In genomic region chr3:10274601-10275000, GRCh38 we compare ENCODE assay signal across 21 cellular contexts. TPM values are rescaled to one million over a fixed set of nuclear protein-coding genes. Genes with fewer than 3 reads are reported as not detected.
DNase-seq lines count a peak whose midpoint lies in the region; ATAC-seq and TF ChIP-seq lines count a peak whose summit lies in the region.
"Had no signal": no experiment of that assay in that cellular context is flagged by ENCODE, and none has a peak within 500 bp of the region (broad histone marks: within the 10 kb centered on the region; RNA-seq: fewer than 3 reads in every experiment).

No MANE protein-coding gene starts in this region.

- no peaks in the 10 kb centered on the region for H3K9me3 ChIP-seq in BLaER1 treated with 17β-estradiol and CSF1 and Interleukin-3, amounts not matched to agents 10 nM and 100 nM (replicated peaks in 1 of 11)
- no peaks in the 10 kb centered on the region for H3K9me3 ChIP-seq in CD8-positive, alpha-beta T cell (ENCODE audit: low read length)
- H3K9me3 ChIP-seq in body of pancreas, result no peaks in the 10 kb centered on the region
- no peaks in the 10 kb centered on the region for H3K9me3 ChIP-seq in trophoblast cell (ENCODE audit: insufficient read depth, low read depth, low read length)
- no peaks in the 10 kb centered on the region for H3K9me3 ChIP-seq in GM23248 (ENCODE audit: low read depth)
- H3K9me3 ChIP-seq: transverse colon had no signal

- CTCF ChIA-PET in CD8-positive, alpha-beta T cell (lab: Charles Lee), result interaction anchor here (0.9 to 1.0 kb wide), 4 partner anchors 9 to 84 kb away, joined by 3 to 4 read pairs (median 3); no protein-coding TSS in a partner anchor

- TF ChIP-seq POLR2A in body of pancreas (IDR thresholded peaks at IDR 0.05), result no peak

- H3K79me1 ChIP-seq in trophoblast cell (ENCODE audit: low read length), result no peaks in the 10 kb centered on the region

- peaks cover 79% of the 10 kb centered on the region for H3K36me3 Mint-ChIP-seq in CD8-positive, alpha-beta T cell

- peak overlapping the region; percentile 26 for H3K4me3 Mint-ChIP-seq in CD8-positive, alpha-beta T cell
- H3K4me3 Mint-ChIP-seq: brain had no signal

- H2BK120ac ChIP-seq in trophoblast cell (ENCODE audit: insufficient read depth, low read length, poor library complexity), result no peak overlapping the region

- H3K4me1 Mint-ChIP-seq in CD8-positive, alpha-beta T cell (ENCODE audit: low read depth), result peaks cover 48% of the 10 kb centered on the region

- TF ChIP-seq CTCF in CD8-positive, alpha-beta T cell (IDR thresholded peaks at IDR 0.05), result no peak
- no peak for TF ChIP-seq CTCF in body of pancreas (IDR thresholded peaks at IDR 0.05)

- WGBS in body of pancreas, 2 donors, result 26 to 35% methylated on average over 1 of the region's 1 CpG
- no CpG with 5 or more reads among the region's 1 CpG for WGBS in trophoblast cell (ENCODE audit: extremely low coverage, insufficient coverage, insufficient read length)
- 86 to 92% methylated on average over 1 of the region's 1 CpG for WGBS in GM23248 (ENCODE audit: low coverage in 1 of 2, low lambda C conversion rate in 2 of 2, missing lambda C conversion rate in 2 of 2), 2 experiments

- peaks cover 38 to 49% (median 43%) of the 10 kb centered on the region in 10 experiments for H3K4me1 ChIP-seq in BLaER1 treated with 17β-estradiol and CSF1 and Interleukin-3, amounts not matched to agents 10 nM and 100 nM
- H3K4me1 ChIP-seq in CD8-positive, alpha-beta T cell (ENCODE audit: insufficient read depth, low read length), result peaks cover 21% of the 10 kb centered on the region
- peaks cover 31% of the 10 kb centered on the region for H3K4me1 ChIP-seq in body of pancreas
- H3K4me1 ChIP-seq in trophoblast cell (ENCODE audit: control insufficient read depth in 1 of 2, insufficient read depth in 2 of 2, low read length in 2 of 2), result no peaks in the 10 kb centered on the region
- H3K4me1 ChIP-seq in GM23248 (ENCODE audit: insufficient read depth), result no peaks in the 10 kb centered on the region

- no peak overlapping the region for H3K14ac ChIP-seq in trophoblast cell (ENCODE audit: low read length)

- peak overlapping the region; percentile 58 to 85 (median 75); a peak in 19 of 22 replicates for H3K4me2 ChIP-seq in BLaER1 treated with 17β-estradiol and CSF1 and Interleukin-3, amounts not matched to agents 10 nM and 100 nM
- H3K4me2 ChIP-seq in trophoblast cell (ENCODE audit: low read length), result no peak overlapping the region
- H3K4me2 ChIP-seq in GM23248 (ENCODE audit: unreplicated experiment), result no peak overlapping the region

- H3K4ac ChIP-seq in trophoblast cell (ENCODE audit: low read depth, low read length), result no peak overlapping the region

- no peak overlapping the region; a peak in 1 of 22 replicates for H3K27ac ChIP-seq in BLaER1 treated with 17β-estradiol and CSF1 and Interleukin-3, amounts not matched to agents 10 nM and 100 nM
- H3K27ac ChIP-seq in CD8-positive, alpha-beta T cell (ENCODE audit: low read depth, low read length), result no peak overlapping the region
- peak overlapping the region; percentile 19 to 73 (median 64) for H3K27ac ChIP-seq in body of pancreas
- no peak overlapping the region for H3K27ac ChIP-seq in trophoblast cell (ENCODE audit: low read depth, low read length)
- no peak overlapping the region for H3K27ac ChIP-seq in GM23248
- H3K27ac ChIP-seq: coronary artery, transverse colon had no signal

- H3K79me2 ChIP-seq in trophoblast cell (ENCODE audit: control insufficient read depth, insufficient read depth, low read length, poor library complexity), result no peaks in the 10 kb centered on the region
- H3K79me2 ChIP-seq in GM23248 (ENCODE audit: insufficient read depth), result peaks cover 85% of the 10 kb centered on the region

- no peaks in the 10 kb centered on the region for H3F3A ChIP-seq in GM23248 (ENCODE audit: insufficient read depth)

- intact Hi-C loops in CD8-positive, alpha-beta T cell (cut with DNase I, micrococcal nuclease), result no loop called here
- intact Hi-C loops in body of pancreas (cut with DNase I), result no loop called here

- H3K27me3 ChIP-seq in BLaER1 treated with 17β-estradiol and CSF1 and Interleukin-3, amounts not matched to agents 10 nM and 100 nM, result no peaks in the 10 kb centered on the region
- H3K27me3 ChIP-seq in CD8-positive, alpha-beta T cell (ENCODE audit: insufficient read depth, low read length), result no peaks in the 10 kb centered on the region
- no peaks in the 10 kb centered on the region for H3K27me3 ChIP-seq in body of pancreas
- no peaks in the 10 kb centered on the region for H3K27me3 ChIP-seq in trophoblast cell (ENCODE audit: insufficient read depth, low read length)
- H3K27me3 ChIP-seq in GM23248 (replicated peaks; ENCODE audit: insufficient read depth), result no peaks in the 10 kb centered on the region
- H3K27me3 ChIP-seq: transverse colon had no signal

- H4K12ac ChIP-seq in trophoblast cell (ENCODE audit: low read depth, low read length), result no peak overlapping the region

- peaks cover 84 to 100% (median 98%) of the 10 kb centered on the region in 11 experiments for H3K36me3 ChIP-seq in BLaER1 treated with 17β-estradiol and CSF1 and Interleukin-3, amounts not matched to agents 10 nM and 100 nM
- H3K36me3 ChIP-seq in CD8-positive, alpha-beta T cell (ENCODE audit: insufficient read depth, low read length), result peaks cover 34% of the 10 kb centered on the region
- H3K36me3 ChIP-seq in body of pancreas (replicated peaks in 1 of 2; ENCODE audit: insufficient read depth in 1 of 2, low read depth in 2 of 2) (peaks cover 0 to 17% of the 10 kb centered on the region in 2 donors), trophoblast cell (ENCODE audit: control insufficient read depth in 1 of 2, insufficient read depth in 2 of 2, low read length in 2 of 2) (peaks cover 36 to 42% of the 10 kb centered on the region in 2 experiments), GM23248 (ENCODE audit: low read depth) (peaks cover 7% of the 10 kb centered on the region; the same call in 1 of the 2 replicates)

- in situ Hi-C loops in GM23248 (cut with MboI), result no loop called here

- no peak overlapping the region for H2AK5ac ChIP-seq in trophoblast cell (ENCODE audit: low read length)

- H3K27me3 Mint-ChIP-seq in CD8-positive, alpha-beta T cell (ENCODE audit: low read depth), result no peaks in the 10 kb centered on the region
- H3K27me3 Mint-ChIP-seq: brain had no signal

- H2BK12ac ChIP-seq in trophoblast cell (ENCODE audit: low read length), result no peak overlapping the region

- H3K27ac Mint-ChIP-seq in CD8-positive, alpha-beta T cell, result peak overlapping the region; percentile 73

- H3K9me3 Mint-ChIP-seq in CD8-positive, alpha-beta T cell, result no peaks in the 10 kb centered on the region
- H3K9me3 Mint-ChIP-seq: brain had no signal

- no peak for ATAC-seq in CD8-positive, alpha-beta T cell
- peak; percentile 83 for ATAC-seq in body of pancreas
- ATAC-seq: activated CD4-positive, CD25-positive, alpha-beta regulatory T cell treated with anti-CD3 and anti-CD28 coated beads, Interleukin-2, amount 50 U/mL, for 24 hours had no signal

- H4K8ac ChIP-seq in trophoblast cell (ENCODE audit: low read depth, low read length), result no peak overlapping the region

- H2BK5ac ChIP-seq in trophoblast cell (ENCODE audit: low read depth, low read length, poor library complexity), result no peak overlapping the region

- H3K4me3 ChIP-seq in BLaER1 treated with 17β-estradiol and CSF1 and Interleukin-3, amounts not matched to agents 10 nM and 100 nM, result no peak overlapping the region
- no peak overlapping the region for H3K4me3 ChIP-seq in CD8-positive, alpha-beta T cell (ENCODE audit: low read depth, low read length)
- no peak overlapping the region for H3K4me3 ChIP-seq in body of pancreas
- H3K4me3 ChIP-seq in trophoblast cell (ENCODE audit: low read depth, low read length), result no peak overlapping the region
- H3K4me3 ChIP-seq in GM23248, result no peak overlapping the region
- H3K4me3 ChIP-seq: coronary artery, transverse colon had no signal

- DNase-seq in CD8-positive, alpha-beta T cell, result no peak
- DNase-seq in NCI-H69 (lab: John Stamatoyannopoulos, UW) (peak; percentile 64), body of pancreas (no peak), trophoblast cell (no peak), NCI-H446 treated with DMSO at 0.1 percent for 48 hours (lab: John Stamatoyannopoulos, UW) (no peak), GM23248 (no peak)
- DNase-seq in stimulated activated CD4-positive, alpha-beta T cell treated with anti-CD3 and anti-CD28 coated beads, Interleukin-2, amount 100 ng/mL, for 24 hours, result no peak
- DNase-seq: activated CD8-positive, alpha-beta memory T cell treated with anti-CD3 and anti-CD28 coated beads, Interleukin-2, amount 50 U/mL, for 4 hours; activated naive CD4-positive, alpha-beta T cell treated with anti-CD3 and anti-CD28 coated beads, Interleukin-2, amount 50 U/mL, for 16 hours; DND-41; foreskin fibroblast; HCEC 1CT; NCI-H510A; small intestine; transverse colon had no signal

- H4K91ac ChIP-seq in trophoblast cell (ENCODE audit: low read depth, low read length), result no peak overlapping the region

- H3K9me2 ChIP-seq in GM23248 (ENCODE audit: insufficient read depth), result no peaks in the 10 kb centered on the region

- no peak overlapping the region for H3K9ac ChIP-seq in BLaER1 treated with 17β-estradiol and CSF1 and Interleukin-3, amounts not matched to agents 10 nM and 100 nM
- H3K9ac ChIP-seq in trophoblast cell (ENCODE audit: low read length), result no peak overlapping the region
- H3K9ac ChIP-seq in GM23248, result no peak overlapping the region

- H3K18ac ChIP-seq in trophoblast cell (ENCODE audit: low read length), result no peak overlapping the region

- H3K23ac ChIP-seq in trophoblast cell (ENCODE audit: low read length), result no peak overlapping the region

- H2AFZ ChIP-seq in trophoblast cell (ENCODE audit: insufficient read depth, low read length, poor library complexity) (no peak overlapping the region), GM23248 (no peak overlapping the region)

- POLR2A ChIA-PET in CD8-positive, alpha-beta T cell (lab: Charles Lee), result no interaction called here

- peaks cover 92 to 100% (median 96%) of the 10 kb centered on the region in 11 experiments for H4K20me1 ChIP-seq in BLaER1 treated with 17β-estradiol and CSF1 and Interleukin-3, amounts not matched to agents 10 nM and 100 nM
- no peaks in the 10 kb centered on the region for H4K20me1 ChIP-seq in GM23248 (ENCODE audit: insufficient read depth)

RNA-seq across cellular contexts. Expression of gene GHRL, which starts 18.1 kb away (rescaled TPM):
- under 1 TPM in 1 of 2 experiments, not detected in 1; 0.92 TPM for total RNA-seq in CD8-positive, alpha-beta T cell
- total RNA-seq in body of pancreas, result 1 to 10 TPM; 3.6 to 4.2 TPM
- 0.04 and 0.08 TPM in 2 replicates for polyA plus RNA-seq in trophoblast cell (2013)
- not detected in 2 replicates for total RNA-seq in GM23248 (2014; rRNA removed; shearing (Covaris generic))
- 0.71 TPM in 1 of 2 replicates, not detected in the other for polyA plus RNA-seq in GM23248 (2016; fragmentation: Nextera tagmentation; extraction: Ambion mirVana)
- total RNA-seq: SK-MEL-5 had no signal
- polyA plus RNA-seq: BJ had no signal

RNA-seq across cellular contexts. Expression of gene TATDN2, which starts 26.3 kb away (rescaled TPM):
- total RNA-seq in CD8-positive, alpha-beta T cell, result 10 to 100 TPM; 40.2 to 40.3 TPM
- 10 to 100 TPM; 15.3 to 19.8 TPM for total RNA-seq in body of pancreas
- 12.9 and 13.5 TPM in 2 replicates for polyA plus RNA-seq in trophoblast cell (2013)
- 8.4 and 10.1 TPM in 2 replicates for total RNA-seq in GM23248 (2014; rRNA removed; shearing (Covaris generic))
- polyA plus RNA-seq in GM23248 (2016; fragmentation: Nextera tagmentation; extraction: Ambion mirVana), result 4.6 and 4.9 TPM in 2 replicates

RNA-seq across cellular contexts. Expression of gene SEC13, which starts 46.3 kb away (rescaled TPM):
- 10 to 100 TPM; 92.0 to 92.2 TPM for total RNA-seq in CD8-positive, alpha-beta T cell
- 100 to 1,000 TPM in 1 of 2 donors, 10 to 100 TPM in 1; 71.6 to 129 TPM for total RNA-seq in body of pancreas
- polyA plus RNA-seq in trophoblast cell (2013), result 201 and 208 TPM in 2 replicates
- 190 and 219 TPM in 2 replicates for total RNA-seq in GM23248 (2014; rRNA removed; shearing (Covaris generic))
- 304 and 307 TPM in 2 replicates for polyA plus RNA-seq in GM23248 (2016; fragmentation: Nextera tagmentation; extraction: Ambion mirVana)

Comparison
In these comparisons a context has a peak if more than half of its experiments do, and no peak if none do; other contexts are left out.
1. H3K27ac ChIP-seq: peak in body of pancreas (4 of 4); none in BLaER1 treated with 17β-estradiol and CSF1 and Interleukin-3, amounts not matched to agents 10 nM and 100 nM (0 of 11), CD8-positive, alpha-beta T cell (single experiment), trophoblast cell (single experiment) and GM23248 (single experiment).
2. H3K4me2 ChIP-seq: peak in BLaER1 treated with 17β-estradiol and CSF1 and Interleukin-3, amounts not matched to agents 10 nM and 100 nM (11 of 11); none in trophoblast cell (single experiment) and GM23248 (single experiment).